Comparison of ENCODE assay signal across 20 cellular contexts in the genomic region with DNA sequence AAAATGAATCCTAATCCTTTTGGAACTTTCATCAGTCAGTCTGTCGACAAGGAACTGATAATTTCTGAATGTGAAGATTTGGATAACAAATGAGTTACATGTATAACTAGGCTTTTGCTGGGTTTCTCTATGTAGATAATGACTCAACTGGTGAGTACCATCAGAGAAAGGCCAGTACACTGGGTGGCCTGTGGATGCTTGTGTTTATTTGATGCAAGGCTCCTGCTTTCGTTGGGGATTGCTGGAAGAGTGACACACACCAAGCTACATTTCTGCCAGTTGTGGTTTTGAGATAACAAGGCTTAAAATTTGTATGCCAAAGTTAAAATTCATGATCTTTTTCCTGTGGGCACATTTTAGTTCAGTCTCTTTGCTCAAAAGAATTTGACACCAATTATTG.
DNase-seq lines count a peak whose midpoint lies in the region; ATAC-seq, FAIRE-seq and TF ChIP-seq lines count a peak whose summit lies in the region.
"Had no signal": no experiment of that assay in that cellular context is flagged by ENCODE, and none has a peak within 500 bp of the region (broad histone marks: within the 10 kb centered on the region; RNA-seq: fewer than 3 reads in every experiment).

No MANE protein-coding gene starts in this region.

- H3K27me3 Mint-ChIP-seq in Calu3 (ENCODE audit: unreplicated experiment) = no peaks in the 10 kb centered on the region
- peaks cover 3% of the 10 kb centered on the region for H3K27me3 Mint-ChIP-seq in activated CD8-positive, alpha-beta T cell treated with anti-CD3 and anti-CD28 coated beads, Interleukin-2, amount 10 ng/mL, durations not matched to agents 7 days and 5 days (ENCODE audit: low read depth)

- H3K36me3 Mint-ChIP-seq in Calu3 (ENCODE audit: insufficient read depth, unreplicated experiment) = no peaks in the 10 kb centered on the region
- H3K36me3 Mint-ChIP-seq in activated CD8-positive, alpha-beta T cell treated with anti-CD3 and anti-CD28 coated beads, Interleukin-2, amount 10 ng/mL, durations not matched to agents 7 days and 5 days (ENCODE audit: low read depth) = no peaks in the 10 kb centered on the region
- H3K36me3 Mint-ChIP-seq: IgD-negative memory B cell had no signal

- no peaks in the 10 kb centered on the region for H3K9me3 ChIP-seq in SJSA1 (replicated peaks)
- no peaks in the 10 kb centered on the region for H3K9me3 ChIP-seq in osteoblast (ENCODE audit: low read depth, low read length)
- no peaks in the 10 kb centered on the region for H3K9me3 ChIP-seq in small intestine (ENCODE audit: control insufficient read depth, low read depth)
- H3K9me3 ChIP-seq: right atrium auricular region, upper lobe of left lung had no signal

- ATAC-seq in activated CD8-positive, alpha-beta T cell treated with anti-CD3 and anti-CD28 coated beads, Interleukin-2, amount 10 ng/mL, durations not matched to agents 7 days and 5 days = no peak

- no TSS peak for BruUV-seq in Calu3 (replicated peaks; lab: Mats Ljungman, UMichigan)

- POLR2A ChIA-PET in activated CD8-positive, alpha-beta T cell treated with anti-CD3 and anti-CD28 coated beads, Interleukin-2, amount 10 ng/mL, durations not matched to agents 7 days and 5 days (lab: Charles Lee) = no interaction called here

- no peak overlapping the region for H2AFZ ChIP-seq in osteoblast (ENCODE audit: low read length)

- H3K9me3 Mint-ChIP-seq in Calu3 (ENCODE audit: low read depth, unreplicated experiment) = no peaks in the 10 kb centered on the region
- no peaks in the 10 kb centered on the region for H3K9me3 Mint-ChIP-seq in activated CD8-positive, alpha-beta T cell treated with anti-CD3 and anti-CD28 coated beads, Interleukin-2, amount 10 ng/mL, durations not matched to agents 7 days and 5 days (ENCODE audit: insufficient read depth)

- DNase-seq in ELR (ENCODE audit: low read depth) (peak; percentile 13), SJSA1 (ENCODE audit: low read depth in 1 of 2, low spot score in 2 of 2) (peak; percentile 91 to 92), fibroblast of gingiva (ENCODE audit: low read depth) (peak; percentile 75), osteoblast (ENCODE audit: insufficient read length, low spot score, missing footprints) (peak; percentile 83), Calu3 (no peak), small intestine (no peak), NOMO-1 treated with dmso at 0.1 percent for 144 hours (lab: John Stamatoyannopoulos, UW; ENCODE audit: unreplicated experiment) (no peak)
- no peak for DNase-seq in activated CD8-positive, alpha-beta T cell treated with anti-CD3 and anti-CD28 coated beads, Interleukin-2, amount 10 ng/mL, durations not matched to agents 7 days and 5 days
- DNase-seq: activated CD4-positive, alpha-beta T cell treated with anti-CD3 and anti-CD28 coated beads, Interleukin-2, amount 50 U/mL, for 48 hours; anterior cingulate cortex; DMS79 treated with DMSO at 0.1 percent for 48 hours; GOT3; NCI-H1105 treated with DMSO at 0.1 percent for 48 hours; NCI-H2227 treated with DMSO at 0.1 percent for 48 hours; stimulated activated CD4-positive, alpha-beta T cell treated with anti-CD3 and anti-CD28 coated beads, Interleukin-2, amount 100 ng/mL, for 48 hours; upper lobe of left lung had no signal

- H3K27ac ChIP-seq in SJSA1 (peak overlapping the region; percentile 57), osteoblast (ENCODE audit: low read depth, low read length) (peak overlapping the region; percentile 77), small intestine (ENCODE audit: low read depth in 1 of 2, low read length in 1 of 2) (no peak overlapping the region)
- H3K27ac ChIP-seq: BLaER1 treated with 17β-estradiol and CSF1 and Interleukin-3, amounts not matched to agents 10 nM and 100 nM; right atrium auricular region; upper lobe of left lung had no signal

- FAIRE-seq in small intestine (lab: Jason Lieb, UNC) = no peak
- FAIRE-seq: frontal cortex had no signal

- H3K4me3 Mint-ChIP-seq in Calu3 (ENCODE audit: low read depth, unreplicated experiment) = no peak overlapping the region
- no peak overlapping the region for H3K4me3 Mint-ChIP-seq in activated CD8-positive, alpha-beta T cell treated with anti-CD3 and anti-CD28 coated beads, Interleukin-2, amount 10 ng/mL, durations not matched to agents 7 days and 5 days
- H3K4me3 Mint-ChIP-seq: IgD-negative memory B cell had no signal

- peak overlapping the region; percentile 32 for H3K4me2 ChIP-seq in osteoblast (ENCODE audit: insufficient read depth, low read length)
- H3K4me2 ChIP-seq: BLaER1 treated with 17β-estradiol and CSF1 and Interleukin-3, amounts not matched to agents 10 nM and 100 nM had no signal

- intact Hi-C loops in Calu3 (cut with micrococcal nuclease; ENCODE audit: unreplicated experiment) = no loop called here

- TF ChIP-seq CTCF in osteoblast (IDR thresholded peaks at IDR 0.05; ENCODE audit: extremely low read depth, low read depth, low read length) = no peak
- TF ChIP-seq CTCF in Calu3 (IDR thresholded peaks at IDR 0.05; ENCODE audit: unreplicated experiment) = no peak

- no peaks in the 10 kb centered on the region for H3K36me3 ChIP-seq in SJSA1
- H3K36me3 ChIP-seq in osteoblast (ENCODE audit: insufficient read depth, low read length) = no peaks in the 10 kb centered on the region
- no peaks in the 10 kb centered on the region for H3K36me3 ChIP-seq in small intestine (ENCODE audit: control insufficient read depth in 2 of 2, insufficient read depth in 2 of 2, low read length in 2 of 2)
- H3K36me3 ChIP-seq: BLaER1 treated with 17β-estradiol and CSF1 and Interleukin-3, amounts not matched to agents 10 nM and 100 nM; right atrium auricular region; upper lobe of left lung had no signal

- no peaks in the 10 kb centered on the region for H4K20me1 ChIP-seq in osteoblast (ENCODE audit: insufficient read depth, low read length)
- H4K20me1 ChIP-seq: BLaER1 treated with 17β-estradiol and CSF1 and Interleukin-3, amounts not matched to agents 10 nM and 100 nM had no signal

- CTCF ChIA-PET in Calu3 (lab: Charles Lee) = no interaction called here
- CTCF ChIA-PET in activated CD8-positive, alpha-beta T cell treated with anti-CD3 and anti-CD28 coated beads, Interleukin-2, amount 10 ng/mL, durations not matched to agents 7 days and 5 days (lab: Charles Lee) = no interaction called here

- H3K4me1 Mint-ChIP-seq in Calu3 (ENCODE audit: low read depth, unreplicated experiment) = peaks cover 5% of the 10 kb centered on the region
- H3K4me1 Mint-ChIP-seq in activated CD8-positive, alpha-beta T cell treated with anti-CD3 and anti-CD28 coated beads, Interleukin-2, amount 10 ng/mL, durations not matched to agents 7 days and 5 days (ENCODE audit: low read depth) = no peaks in the 10 kb centered on the region

- H3K79me2 ChIP-seq in osteoblast (ENCODE audit: insufficient read depth, low read length) = no peaks in the 10 kb centered on the region

- WGBS in small intestine, 3 donors = 67 to 80% (median 77%) methylated on average over 2 of the region's 2 CpGs

- H3K27ac Mint-ChIP-seq in Calu3 (ENCODE audit: unreplicated experiment) = no peak overlapping the region
- H3K27ac Mint-ChIP-seq in activated CD8-positive, alpha-beta T cell treated with anti-CD3 and anti-CD28 coated beads, Interleukin-2, amount 10 ng/mL, durations not matched to agents 7 days and 5 days = no peak overlapping the region
- H3K27ac Mint-ChIP-seq: IgD-negative memory B cell had no signal

- H3K4me3 ChIP-seq in SJSA1 = no peak overlapping the region
- no peak overlapping the region for H3K4me3 ChIP-seq in osteoblast (ENCODE audit: insufficient read depth, low read length)
- H3K4me3 ChIP-seq in small intestine (ENCODE audit: low read depth in 1 of 2, low read length in 2 of 2) = no peak overlapping the region
- H3K4me3 ChIP-seq: BLaER1 treated with 17β-estradiol and CSF1 and Interleukin-3, amounts not matched to agents 10 nM and 100 nM; right atrium auricular region; upper lobe of left lung had no signal

- no peaks in the 10 kb centered on the region for H3K27me3 ChIP-seq in SJSA1 (replicated peaks)
- H3K27me3 ChIP-seq in osteoblast (ENCODE audit: insufficient read depth, low read length) = no peaks in the 10 kb centered on the region
- no peaks in the 10 kb centered on the region for H3K27me3 ChIP-seq in small intestine (ENCODE audit: control insufficient read depth in 2 of 2, insufficient read depth in 2 of 2, low read length in 2 of 2)
- H3K27me3 ChIP-seq: BLaER1 treated with 17β-estradiol and CSF1 and Interleukin-3, amounts not matched to agents 10 nM and 100 nM; right atrium auricular region; upper lobe of left lung had no signal

- H3K4me1 ChIP-seq in SJSA1 (replicated peaks) = peaks cover 40% of the 10 kb centered on the region
- peaks cover 45% of the 10 kb centered on the region for H3K4me1 ChIP-seq in osteoblast (ENCODE audit: insufficient read depth, low read length)
- H3K4me1 ChIP-seq in small intestine (ENCODE audit: control insufficient read depth in 2 of 2, insufficient read depth in 1 of 2, low read depth in 1 of 2, low read length in 1 of 2) = no peaks in the 10 kb centered on the region
- H3K4me1 ChIP-seq: BLaER1 treated with 17β-estradiol and CSF1 and Interleukin-3, amounts not matched to agents 10 nM and 100 nM; upper lobe of left lung had no signal

Comparison
In these comparisons a context has a peak if more than half of its experiments do, and no peak if none do; other contexts are left out.
1. DNase-seq: peak in ELR (single experiment), SJSA1 (2 of 2), fibroblast of gingiva (single experiment) and osteoblast (single experiment); none in Calu3 (single experiment), small intestine (single experiment), activated CD8-positive, alpha-beta T cell treated with anti-CD3 and anti-CD28 coated beads, Interleukin-2, amount 10 ng/mL, durations not matched to agents 7 days and 5 days (single experiment) and NOMO-1 treated with dmso at 0.1 percent for 144 hours (single experiment).
2. H3K27ac ChIP-seq: peak in SJSA1 (single experiment) and osteoblast (single experiment); none in small intestine (0 of 2).